In the genomic region with DNA sequence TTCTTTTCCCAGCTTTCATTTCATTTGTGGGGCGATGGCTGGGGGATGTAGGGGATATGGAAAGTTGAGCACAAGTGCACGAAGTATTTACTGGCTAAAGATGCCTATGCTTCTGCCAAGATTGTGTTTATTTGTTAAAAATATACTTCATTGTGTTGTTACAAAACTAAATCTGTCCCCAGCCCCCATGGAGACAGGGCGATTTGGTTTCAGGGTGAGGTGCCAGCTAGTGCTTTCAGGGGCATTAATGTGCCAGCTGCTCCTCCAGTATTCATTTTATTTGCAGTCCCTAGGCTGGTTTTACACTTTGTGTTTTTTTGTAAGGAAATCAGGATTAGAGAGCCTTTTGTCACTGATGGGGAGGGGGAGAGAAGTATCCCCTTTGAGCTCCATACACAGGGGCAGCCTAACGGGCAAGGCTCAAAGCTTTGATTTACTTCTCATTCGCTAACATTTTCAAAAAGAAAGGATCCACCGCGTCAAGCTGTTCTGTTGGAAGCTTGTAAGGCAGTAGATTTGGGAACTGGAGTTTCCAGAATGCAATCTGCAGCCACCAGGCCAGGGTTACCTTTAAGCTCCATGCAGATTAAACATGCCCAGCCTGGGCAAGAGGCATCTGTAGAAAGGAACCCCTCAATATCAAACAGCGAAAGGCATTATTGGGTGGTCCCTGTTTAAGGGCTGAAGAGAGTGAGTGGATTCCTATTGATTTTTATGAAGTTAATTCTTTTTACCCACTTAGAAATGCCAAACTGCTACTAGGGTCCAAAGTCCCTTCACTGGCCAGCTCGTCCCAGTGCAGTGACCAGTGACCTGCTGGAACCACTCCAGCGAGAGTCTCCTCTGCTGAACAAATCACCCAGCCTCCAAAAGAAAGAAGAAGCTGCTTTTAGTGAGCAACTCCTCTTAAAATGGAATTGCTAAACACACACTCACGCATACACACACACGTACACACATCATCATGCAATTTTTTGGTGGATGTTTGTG, we compare ENCODE assay signal across 8 cellular contexts.
DNase-seq lines count a peak whose midpoint lies in the region; ATAC-seq and TF ChIP-seq lines count a peak whose summit lies in the region.

No MANE protein-coding gene starts in this region.

- no peak overlapping the region for H2BK12ac ChIP-seq in mesenchymal stem cell (ENCODE audit: low read length in 2 of 2)

- peak overlapping the region; percentile 39 for H3K27ac Mint-ChIP-seq in activated T-cell treated with anti-CD3 and anti-CD28 coated beads, Interleukin-2, amount 50 U/mL, for 72 hours

- H3K4me2 ChIP-seq in mesenchymal stem cell (ENCODE audit: low read length, poor library complexity, severe bottlenecking) = no peak overlapping the region

- peak overlapping the region; percentile 8 to 64 for H3K18ac ChIP-seq in mesenchymal stem cell (ENCODE audit: low read depth in 1 of 2, low read length in 2 of 2)

- peaks cover 0 to 1% of the 10 kb centered on the region in 2 donors for H3K36me3 Mint-ChIP-seq in activated T-cell treated with anti-CD3 and anti-CD28 coated beads, Interleukin-2, amount 50 U/mL, for 72 hours (ENCODE audit: insufficient read depth in 2 of 2)

- no peak overlapping the region for H3K23ac ChIP-seq in mesenchymal stem cell (ENCODE audit: low read length in 2 of 2)

- no peak for TF ChIP-seq POLR2A in tibial nerve (IDR thresholded peaks at IDR 0.05)

- H3K4me3 Mint-ChIP-seq in activated T-cell treated with anti-CD3 and anti-CD28 coated beads, Interleukin-2, amount 50 U/mL, for 72 hours = peak overlapping the region; percentile 20 to 84

- H3K27ac ChIP-seq in mesenchymal stem cell (ENCODE audit: low read length, poor library complexity, severe bottlenecking) (no peak overlapping the region), tibial nerve (peak overlapping the region; percentile 79 to 96 (median 88))

- no peaks in the 10 kb centered on the region for H3K79me1 ChIP-seq in mesenchymal stem cell (replicated peaks; ENCODE audit: low read length, poor library complexity, severe bottlenecking)

- WGBS in mesenchymal stem cell = 92% methylated on average over 7 of the region's 12 CpGs
- 38 to 49% methylated on average over 12 of the region's 12 CpGs for WGBS in tibial nerve, 2 donors

- H2BK5ac ChIP-seq in mesenchymal stem cell (ENCODE audit: low read depth, low read length, poor library complexity, severe bottlenecking) = no peak overlapping the region

- H2AK5ac ChIP-seq in mesenchymal stem cell (ENCODE audit: low read length, severe bottlenecking) = no peak overlapping the region

- H3K9me3 Mint-ChIP-seq in activated T-cell treated with anti-CD3 and anti-CD28 coated beads, Interleukin-2, amount 50 U/mL, for 72 hours = no peaks in the 10 kb centered on the region

- H3K4ac ChIP-seq in mesenchymal stem cell (ENCODE audit: low read depth in 1 of 2, low read length in 2 of 2) = peak overlapping the region in 1 of 2 experiments; percentile 32

- H3K36me3 ChIP-seq in adipocyte (ENCODE audit: control insufficient read depth, insufficient read depth, low read length, severe bottlenecking) (no peaks in the 10 kb centered on the region), mesenchymal stem cell (ENCODE audit: control insufficient read depth in 1 of 2, insufficient read depth in 2 of 2, low read depth in 1 of 2, low read length in 2 of 2) (no peaks in the 10 kb centered on the region), tibial nerve (no peaks in the 10 kb centered on the region)

- peaks cover 39% of the 10 kb centered on the region for H3K4me1 ChIP-seq in adipocyte (ENCODE audit: control insufficient read depth, insufficient read depth, low read length)
- no peaks in the 10 kb centered on the region for H3K4me1 ChIP-seq in mesenchymal stem cell (ENCODE audit: control insufficient read depth, insufficient read depth, low read depth, low read length)
- H3K4me1 ChIP-seq in tibial nerve = peaks cover 0 to 70% (median 50%) of the 10 kb centered on the region in 4 donors

- H2BK120ac ChIP-seq in mesenchymal stem cell (ENCODE audit: low read depth, low read length) = no peak overlapping the region

- no peak overlapping the region for H2BK15ac ChIP-seq in mesenchymal stem cell (ENCODE audit: low read depth, poor library complexity, severe bottlenecking)

- no peaks in the 10 kb centered on the region for H3K27me3 Mint-ChIP-seq in activated T-cell treated with anti-CD3 and anti-CD28 coated beads, Interleukin-2, amount 50 U/mL, for 72 hours (ENCODE audit: low read depth)

- no peak overlapping the region for H4K91ac ChIP-seq in mesenchymal stem cell (ENCODE audit: low read length)

- H2AFZ ChIP-seq in mesenchymal stem cell (ENCODE audit: low read depth, low read length) = no peak overlapping the region

- no peak for TF ChIP-seq EP300 in tibial nerve (IDR thresholded peaks at IDR 0.05)

- peak overlapping the region; percentile 30 for H3K4me3 ChIP-seq in adipocyte (ENCODE audit: low read length)
- no peak overlapping the region for H3K4me3 ChIP-seq in mesenchymal stem cell (ENCODE audit: insufficient read depth in 1 of 2, low read depth in 1 of 2, low read length in 2 of 2)
- no peak overlapping the region for H3K4me3 ChIP-seq in tibial nerve

- no peak overlapping the region for H3K14ac ChIP-seq in mesenchymal stem cell (ENCODE audit: low read length in 2 of 2)

- H4K8ac ChIP-seq in mesenchymal stem cell (ENCODE audit: low read length) = no peak overlapping the region

- H3K9ac ChIP-seq in adipocyte (ENCODE audit: low read length) (peak overlapping the region; percentile 67), mesenchymal stem cell (ENCODE audit: low read length) (peak overlapping the region; percentile 7)

- no peak for ATAC-seq in activated T-cell treated with anti-CD3 and anti-CD28 coated beads, Interleukin-2, amount 50 U/mL, for 72 hours (replicated peaks in 1 of 2)
- no peak for ATAC-seq in GM19328 (IDR thresholded peaks at IDR 0.05; ENCODE audit: unreplicated experiment)

- H3K27me3 ChIP-seq in adipocyte (replicated peaks; ENCODE audit: control insufficient read depth, insufficient read depth, low read length) (no peaks in the 10 kb centered on the region), mesenchymal stem cell (ENCODE audit: control insufficient read depth in 1 of 2, insufficient read depth in 1 of 2, low read length in 2 of 2) (peaks cover 0 to 3% of the 10 kb centered on the region in 2 experiments), tibial nerve (no peaks in the 10 kb centered on the region)

- DNase-seq in activated T-cell treated with anti-CD3 and anti-CD28 coated beads, Interleukin-2, amount 50 U/mL, for 72 hours = no peak
- no peak for DNase-seq in activated T-cell treated with anti-CD3 and anti-CD28 coated beads for 4 hours
- DNase-seq in adipocyte (ENCODE audit: low read depth) = no peak
- peak; percentile 5 for DNase-seq in mesenchymal stem cell
- DNase-seq in tibial nerve (ENCODE audit: low spot score in 2 of 2) = peak; percentile 28 to 37
- DNase-seq in NCI-H82 treated with DMSO at 0.1 percent for 48 hours (lab: John Stamatoyannopoulos, UW; ENCODE audit: unreplicated experiment) = no peak
- DNase-seq in ureter (ENCODE audit: low spot score) = no peak

- H3K9me3 ChIP-seq in adipocyte (ENCODE audit: control insufficient read depth, low read length) (no peaks in the 10 kb centered on the region), mesenchymal stem cell (ENCODE audit: control insufficient read depth, low read length) (no peaks in the 10 kb centered on the region), tibial nerve (no peaks in the 10 kb centered on the region)

- no peaks in the 10 kb centered on the region for H3K4me1 Mint-ChIP-seq in activated T-cell treated with anti-CD3 and anti-CD28 coated beads, Interleukin-2, amount 50 U/mL, for 72 hours (ENCODE audit: low read depth)

- TF ChIP-seq CTCF in tibial nerve (IDR thresholded peaks at IDR 0.05) = no peak

Comparison
In these comparisons a context has a peak if more than half of its experiments do, and no peak if none do; other contexts are left out.
1. DNase-seq: peak in mesenchymal stem cell (single experiment) and tibial nerve (2 of 2); none in activated T-cell treated with anti-CD3 and anti-CD28 coated beads, Interleukin-2, amount 50 U/mL, for 72 hours (0 of 2), activated T-cell treated with anti-CD3 and anti-CD28 coated beads for 4 hours (single experiment), adipocyte (single experiment), NCI-H82 treated with DMSO at 0.1 percent for 48 hours (single experiment) and ureter (single experiment).